25 cellular contexts compared by ENCODE assay signal in genomic region chr7:105230486-105230885, GRCh38.
"Had no signal": no experiment of that assay in that cellular context is flagged by ENCODE, and none has a peak within 500 bp of the region (broad histone marks: within the 10 kb centered on the region; RNA-seq: fewer than 3 reads in every experiment).

No MANE protein-coding gene starts in this region.

- H3K9me3 ChIP-seq: gastroesophageal sphincter, pancreas, psoas muscle, right atrium auricular region, stomach, tibial artery, upper lobe of right lung had no signal

- H3K27me3 ChIP-seq: gastroesophageal sphincter, hepatocyte, pancreas, right atrium auricular region, stomach, tibial artery, upper lobe of right lung had no signal

- DNase-seq: activated CD4-positive, alpha-beta T cell treated with anti-CD3 and anti-CD28 coated beads for 36 hours; activated CD4-positive, CD25-positive, alpha-beta regulatory T cell; activated effector memory CD4-positive, alpha-beta T cell treated with Interleukin-2 at 50 U/mL for 16 hours; activated naive CD4-positive, alpha-beta T cell treated with Interleukin-2 at 50 U/mL for 16 hours; activated T-cell treated with anti-CD3 and anti-CD28 coated beads for 4 hours; activated T-cell treated with anti-CD3 and anti-CD28 coated beads, Interleukin-2, amount 50 U/mL, for 72 hours; aorta; cortex of kidney; islet precursor cell; left cardiac atrium; left ventricle myocardium superior; naive thymus-derived CD4-positive, alpha-beta T cell; nucleus accumbens; pancreas; psoas muscle; stimulated activated CD4-positive, alpha-beta T cell treated with anti-CD3 and anti-CD28 coated beads, Interleukin-15, amount 100 ng/mL, for 24 hours; stimulated activated CD4-positive, alpha-beta T cell treated with anti-CD3 and anti-CD28 coated beads, Interleukin-2, amount 100 ng/mL, for 24 hours; stimulated activated naive B cell treated with anti-CD40 and anti-IgM and Interleukin-4, amounts not matched to agents 10 μg/mL and 1 μg/mL and 100 μg/mL, for 72 hours; stomach; T-cell; tibial artery; upper lobe of right lung had no signal

- H2AFZ ChIP-seq: hepatocyte had no signal

- H3K4me1 ChIP-seq: pancreas, right atrium auricular region, tibial artery, upper lobe of right lung had no signal

- H3K4me3 ChIP-seq: gastroesophageal sphincter, hepatocyte, pancreas, psoas muscle, right atrium auricular region, stomach, tibial artery, upper lobe of right lung had no signal

- H3K36me3 ChIP-seq: gastroesophageal sphincter, pancreas, right atrium auricular region, tibial artery had no signal

- ATAC-seq: activated CD4-positive, alpha-beta T cell treated with anti-CD3 and anti-CD28 coated beads for 36 hours; activated T-cell treated with anti-CD3 and anti-CD28 coated beads, Interleukin-2, amount 50 U/mL, for 72 hours; gastroesophageal sphincter; left cardiac atrium; left ventricle myocardium superior; naive thymus-derived CD4-positive, alpha-beta T cell; pancreas; psoas muscle; stimulated activated naive B cell treated with anti-CD40 and anti-IgM and Interleukin-4, amounts not matched to agents 10 μg/mL and 1 μg/mL and 100 μg/mL, for 72 hours; T-cell; upper lobe of right lung had no signal

- H3K27ac ChIP-seq: gastroesophageal sphincter, hepatocyte, pancreas, psoas muscle, right atrium auricular region, stomach, tibial artery, upper lobe of right lung had no signal

- H3K4me2 ChIP-seq: hepatocyte had no signal
